Comparison of ENCODE assay signal across 8 cellular contexts in genomic region chr2:218229851-218230250, GRCh38. TPM values are rescaled to one million over a fixed set of nuclear protein-coding genes. Genes with fewer than 3 reads are reported as not detected.
DNase-seq lines count a peak whose midpoint lies in the region; ATAC-seq, FAIRE-seq and TF ChIP-seq lines count a peak whose summit lies in the region.
"Had no signal": no experiment of that assay in that cellular context is flagged by ENCODE, and none has a peak within 500 bp of the region (broad histone marks: within the 10 kb centered on the region; RNA-seq: fewer than 3 reads in every experiment).

No MANE protein-coding gene starts in this region.

- H3F3A ChIP-seq in GM23248 (ENCODE audit: insufficient read depth) = peaks cover 81% of the 10 kb centered on the region

- H2AFZ ChIP-seq in GM23248 = no peak overlapping the region

- peak overlapping the region; percentile 29 for H3K4me3 ChIP-seq in GM23248
- no peak overlapping the region for H3K4me3 ChIP-seq in SK-N-MC

- no peaks in the 10 kb centered on the region for H3K9me2 ChIP-seq in GM23248 (ENCODE audit: insufficient read depth)

- in situ Hi-C loops in GM23248 (cut with MboI) = no loop called here

- H3K9me3 ChIP-seq in GM23248 (ENCODE audit: low read depth) = no peaks in the 10 kb centered on the region
- H3K9me3 ChIP-seq in SK-N-MC (ENCODE audit: low read depth, low read length) = no peaks in the 10 kb centered on the region

- ATAC-seq in esophagus mucosa = peak; percentile 74
- no peak for ATAC-seq in stimulated activated naive CD8-positive, alpha-beta T cell treated with anti-CD3 and anti-CD28 coated beads, Interleukin-15, Interleukin-2, amounts not matched to agents 100 U/mL and 50 U/mL, for 24 hours

- WGBS in GM23248 (ENCODE audit: low coverage in 1 of 2, low lambda C conversion rate in 2 of 2, missing lambda C conversion rate in 2 of 2), 2 experiments = 90 to 98% methylated on average over 4 of the region's 4 CpGs

- TF ChIP-seq CTCF in D721Med (IDR thresholded peaks at IDR 0.05; ENCODE audit: insufficient read depth, missing control alignments) = no peak

- H3K27ac ChIP-seq in GM23248 (peak overlapping the region; percentile 57), SK-N-MC (peak overlapping the region; percentile 83)

- H3K4me2 ChIP-seq in GM23248 (ENCODE audit: unreplicated experiment) = peak overlapping the region; percentile 74

- DNase-seq in GM23248 (peak; percentile 41), SK-N-MC (ENCODE audit: low read depth, low spot score) (no peak), 8988T (no peak), D721Med (ENCODE audit: insufficient read length, low spot score) (no peak), GM03348 (ENCODE audit: low spot score) (no peak)
- DNase-seq in stimulated activated naive CD8-positive, alpha-beta T cell treated with anti-CD3 and anti-CD28 coated beads, Interleukin-15, Interleukin-2, amounts not matched to agents 100 U/mL and 50 U/mL, for 24 hours = peak; percentile 26
- DNase-seq: activated CD4-positive, CD25-positive, alpha-beta regulatory T cell had no signal

- H3K79me2 ChIP-seq in GM23248 (ENCODE audit: insufficient read depth) = peaks cover 91% of the 10 kb centered on the region

- H3K4me1 ChIP-seq in GM23248 (ENCODE audit: insufficient read depth) = peaks cover 40% of the 10 kb centered on the region

- no peak for FAIRE-seq in D721Med (lab: Jason Lieb, UNC)

- peaks cover 9% of the 10 kb centered on the region for H4K20me1 ChIP-seq in GM23248 (ENCODE audit: insufficient read depth)

- peaks cover 77% of the 10 kb centered on the region for H3K36me3 ChIP-seq in GM23248 (ENCODE audit: low read depth)
- peaks cover 82% of the 10 kb centered on the region for H3K36me3 ChIP-seq in SK-N-MC (ENCODE audit: insufficient read depth, low read length)

- no peaks in the 10 kb centered on the region for H3K27me3 ChIP-seq in GM23248 (replicated peaks; ENCODE audit: insufficient read depth)

- H3K9ac ChIP-seq in GM23248 (peak overlapping the region; percentile 7; the same call in 1 of the 2 replicates), SK-N-MC (ENCODE audit: insufficient read length) (no peak overlapping the region)

RNA-seq across cellular contexts. Expression of gene ARPC2, which starts 12.9 kb away (rescaled TPM):
- total RNA-seq in GM23248 (2014; rRNA removed; shearing (Covaris generic)) = 568 and 644 TPM in 2 replicates
- polyA plus RNA-seq in GM23248 (2016; fragmentation: Nextera tagmentation; extraction: Ambion mirVana) = 837 and 851 TPM in 2 replicates
- 383 TPM for total RNA-seq in esophagus mucosa

RNA-seq across cellular contexts. Expression of gene GPBAR1, which starts 31.0 kb away (rescaled TPM):
- not detected in 2 replicates for total RNA-seq in GM23248 (2014; rRNA removed; shearing (Covaris generic))
- 0.14 TPM in 1 of 2 replicates, not detected in the other for polyA plus RNA-seq in GM23248 (2016; fragmentation: Nextera tagmentation; extraction: Ambion mirVana)
- not detected for total RNA-seq in esophagus mucosa

RNA-seq across cellular contexts. Expression of gene AAMP, which starts 40.1 kb away (rescaled TPM):
- 117 and 191 TPM in 2 replicates for total RNA-seq in GM23248 (2014; rRNA removed; shearing (Covaris generic))
- 112 and 114 TPM in 2 replicates for polyA plus RNA-seq in GM23248 (2016; fragmentation: Nextera tagmentation; extraction: Ambion mirVana)
- total RNA-seq in esophagus mucosa = 67.0 TPM

RNA-seq across cellular contexts. Expression of gene PNKD, which starts 40.5 kb away (rescaled TPM):
- 22.8 and 28.6 TPM in 2 replicates for total RNA-seq in GM23248 (2014; rRNA removed; shearing (Covaris generic))
- 79.3 and 82.7 TPM in 2 replicates for polyA plus RNA-seq in GM23248 (2016; fragmentation: Nextera tagmentation; extraction: Ambion mirVana)
- 30.9 TPM for total RNA-seq in esophagus mucosa

Comparison
In these comparisons a context has a peak if more than half of its experiments do, and no peak if none do; other contexts are left out.
1. DNase-seq: peak in GM23248 (single experiment) and stimulated activated naive CD8-positive, alpha-beta T cell treated with anti-CD3 and anti-CD28 coated beads, Interleukin-15, Interleukin-2, amounts not matched to agents 100 U/mL and 50 U/mL, for 24 hours (single experiment); none in SK-N-MC (single experiment), 8988T (single experiment), D721Med (single experiment) and GM03348 (single experiment).